In genomic region chr1:24454684-24455091, GRCh38 we compare ENCODE assay signal across 23 cellular contexts. TPM values are rescaled to one million over a fixed set of nuclear protein-coding genes. Genes with fewer than 3 reads are reported as not detected.
DNase-seq lines count a peak whose midpoint lies in the region; TF ChIP-seq lines count a peak whose summit lies in the region.
"Had no signal": no experiment of that assay in that cellular context is flagged by ENCODE, and none has a peak within 500 bp of the region (broad histone marks: within the 10 kb centered on the region; RNA-seq: fewer than 3 reads in every experiment).

No MANE protein-coding gene starts in this region.

- peaks cover 23% of the 10 kb centered on the region for H3K4me1 Mint-ChIP-seq in CD14-positive monocyte
- H3K4me1 Mint-ChIP-seq: GM23338 had no signal

- no peaks in the 10 kb centered on the region for H3K4me1 ChIP-seq in Peyer's patch
- no peaks in the 10 kb centered on the region for H3K4me1 ChIP-seq in adrenal gland (replicated peaks in 1 of 2)

- H3K4me3 Mint-ChIP-seq in CD14-positive monocyte = no peak overlapping the region
- H3K4me3 Mint-ChIP-seq: activated naive CD8-positive, alpha-beta T cell treated with anti-CD3 and anti-CD28 coated beads for 36 hours; GM23338; type B pancreatic cell had no signal

- TF ChIP-seq POLR2A in Peyer's patch (IDR thresholded peaks at IDR 0.05) (no peak), adrenal gland (IDR thresholded peaks at IDR 0.05) (no peak)

- peak overlapping the region in 5 of 7 donors; percentile 32 to 87 (median 62) for H3K27ac Mint-ChIP-seq in CD14-positive monocyte
- H3K27ac Mint-ChIP-seq: activated naive CD8-positive, alpha-beta T cell treated with anti-CD3 and anti-CD28 coated beads for 36 hours; GM23338; type B pancreatic cell had no signal

- no peaks in the 10 kb centered on the region for H3K9me3 Mint-ChIP-seq in CD14-positive monocyte
- H3K9me3 Mint-ChIP-seq: activated naive CD8-positive, alpha-beta T cell treated with anti-CD3 and anti-CD28 coated beads for 36 hours; GM23338; type B pancreatic cell had no signal

- 76 to 90% (median 85%) methylated on average over 5 of the region's 5 CpGs for WGBS in adrenal gland, 4 donors

- H3K27ac ChIP-seq in Peyer's patch (no peak overlapping the region), adrenal gland (no peak overlapping the region)

- H3K27me3 ChIP-seq in Peyer's patch (no peaks in the 10 kb centered on the region), adrenal gland (no peaks in the 10 kb centered on the region)

- H3K9me3 ChIP-seq in Peyer's patch (no peaks in the 10 kb centered on the region), adrenal gland (replicated peaks in 1 of 3) (no peaks in the 10 kb centered on the region)

- H3K36me3 ChIP-seq in Peyer's patch = peaks cover 0 to 85% (median 0%) of the 10 kb centered on the region in 3 donors
- peaks cover 0 to 7% of the 10 kb centered on the region in 2 donors for H3K36me3 ChIP-seq in adrenal gland (replicated peaks in 1 of 2)

- peaks cover 76 to 78% of the 10 kb centered on the region in 2 donors for H3K36me3 Mint-ChIP-seq in CD14-positive monocyte

- H3K4me3 ChIP-seq in Peyer's patch (no peak overlapping the region), adrenal gland (no peak overlapping the region)
- H3K4me3 ChIP-seq: GM23338 had no signal

- no peaks in the 10 kb centered on the region for H3K27me3 Mint-ChIP-seq in CD14-positive monocyte (ENCODE audit: low read depth in 3 of 3)
- H3K27me3 Mint-ChIP-seq: activated naive CD8-positive, alpha-beta T cell treated with anti-CD3 and anti-CD28 coated beads for 36 hours; type B pancreatic cell had no signal

- TF ChIP-seq CTCF in CD14-positive monocyte (IDR thresholded peaks at IDR 0.05) (no peak), Peyer's patch (IDR thresholded peaks at IDR 0.05) (no peak), adrenal gland (IDR thresholded peaks at IDR 0.05) (no peak)

- intact Hi-C loops in CD14-positive monocyte (cut with micrococcal nuclease) = no loop called here
- intact Hi-C loops in adrenal gland (cut with DNase I) = no loop called here

- DNase-seq in NOMO-1 (lab: John Stamatoyannopoulos, UW; ENCODE audit: unreplicated experiment in 2 of 2) (peak; percentile 29 to 51), NOMO-1 treated with dmso at 0.1 percent for 144 hours (lab: John Stamatoyannopoulos, UW; ENCODE audit: unreplicated experiment) (no peak), CD14-positive monocyte (ENCODE audit: low spot score) (peak; percentile 59), NOMO-1 treated with DMSO at 0.1 percent for 48 hours (lab: John Stamatoyannopoulos, UW; ENCODE audit: unreplicated experiment) (peak; percentile 55), fibroblast of peridontal ligament (ENCODE audit: extremely low read depth) (peak; percentile 9), Peyer's patch (no peak), NCI-H1930 (lab: John Stamatoyannopoulos, UW) (no peak), adrenal gland (no peak)
- DNase-seq: 8988T; activated CD8-positive, alpha-beta memory T cell treated with anti-CD3 and anti-CD28 coated beads for 24 hours; activated naive CD8-positive, alpha-beta T cell treated with anti-CD3 and anti-CD28 coated beads for 36 hours; cerebellar nuclear complex; DMS53; head of caudate nucleus; left cardiac atrium; mesenchymal stem cell; NCI-H1436; nucleus accumbens; PC-3; SHP77; SW 1271 had no signal

RNA-seq across cellular contexts. Expression of gene NIPAL3, which starts 39.1 kb away (rescaled TPM):
- 1 to 10 TPM; 6.6 to 9.6 TPM for polyA plus RNA-seq in CD14-positive monocyte
- total RNA-seq in Peyer's patch = 10 to 100 TPM; 38.0 to 74.3 (median 57.3) TPM
- total RNA-seq in adrenal gland = 10 to 100 TPM; 15.6 to 88.4 (median 31.1) TPM
- polyA plus RNA-seq in adrenal gland = 1 to 10 TPM; 5.6 to 9.8 (median 8.8) TPM

RNA-seq across cellular contexts. Expression of gene STPG1, which starts 41.1 kb away (rescaled TPM):
- polyA plus RNA-seq in CD14-positive monocyte (under 1 TPM; 0.60 to 0.85 TPM), adrenal gland (1 to 10 TPM; 5.4 to 8.6 (median 7.8) TPM)
- total RNA-seq in Peyer's patch (10 to 100 TPM in 3 of 4 donors, 1 to 10 TPM in 1; 3.3 to 16.5 (median 15.1) TPM), adrenal gland (1 to 10 TPM; 2.1 to 8.9 (median 5.7) TPM)

RNA-seq across cellular contexts. Expression of gene RCAN3, which starts 47.9 kb away (rescaled TPM):
- polyA plus RNA-seq in CD14-positive monocyte (1 to 10 TPM; 7.1 to 9.1 TPM), adrenal gland (1 to 10 TPM; 1.0 to 2.5 (median 2.1) TPM)
- total RNA-seq in Peyer's patch (10 to 100 TPM in 2 of 4 donors, 1 to 10 TPM in 2; 5.4 to 15.7 (median 9.3) TPM), adrenal gland (1 to 10 TPM in 7 of 8 donors, under 1 TPM in 1; 0.48 to 5.6 (median 2.5) TPM)

Comparison
In these comparisons a context has a peak if more than half of its experiments do, and no peak if none do; other contexts are left out.
1. DNase-seq: peak in NOMO-1 (2 of 2), CD14-positive monocyte (single experiment), NOMO-1 treated with DMSO at 0.1 percent for 48 hours (single experiment) and fibroblast of peridontal ligament (single experiment); none in NOMO-1 treated with dmso at 0.1 percent for 144 hours (single experiment), Peyer's patch (0 of 3), NCI-H1930 (0 of 2) and adrenal gland (0 of 7).